In genomic region chr9:137255448-137256114, GRCh38 we compare ENCODE assay signal across 8 cellular contexts. TPM values are rescaled to one million over a fixed set of nuclear protein-coding genes. Genes with fewer than 3 reads are reported as not detected.
DNase-seq lines count a peak whose midpoint lies in the region; ATAC-seq and TF ChIP-seq lines count a peak whose summit lies in the region.

No MANE protein-coding gene starts in this region.

- peak; percentile 27 for ATAC-seq in GM21723 (IDR thresholded peaks at IDR 0.05; ENCODE audit: unreplicated experiment)
- peak; percentile 17 to 52 for ATAC-seq in upper lobe of left lung (ENCODE audit: low FRiP score in 2 of 2)

- peaks cover 30% of the 10 kb centered on the region for H3K79me2 ChIP-seq in DOHH2 (ENCODE audit: control insufficient read depth, low read length)

- TF ChIP-seq CTCF in DOHH2 (IDR thresholded peaks at IDR 0.05; ENCODE audit: low read depth, low read length, poor library complexity, severe bottlenecking): no peak
- TF ChIP-seq CTCF in choroid plexus epithelial cell (conservative IDR thresholded peaks at IDR 0.05; ENCODE audit: low read depth, low read length): no peak
- TF ChIP-seq CTCF in upper lobe of left lung (IDR thresholded peaks at IDR 0.05): no peak

- H3K4me2 ChIP-seq in DOHH2 (ENCODE audit: low read length): peak overlapping the region; percentile 93

- no peaks in the 10 kb centered on the region for H3F3A ChIP-seq in DOHH2 (ENCODE audit: control insufficient read depth, insufficient read depth)

- H3K36me3 ChIP-seq in DOHH2 (ENCODE audit: control insufficient read depth, low read length) (peaks cover 36% of the 10 kb centered on the region), upper lobe of left lung (peaks cover 2 to 27% (median 18%) of the 10 kb centered on the region in 4 donors)

- TF ChIP-seq POLR2A in upper lobe of left lung (IDR thresholded peaks at IDR 0.05): no peak

- no peak for TF ChIP-seq EP300 in upper lobe of left lung (IDR thresholded peaks at IDR 0.05)

- peak; percentile 76 for DNase-seq in NCI-H774 (lab: John Stamatoyannopoulos, UW)
- no peak for DNase-seq in choroid plexus epithelial cell (ENCODE audit: low read depth)
- DNase-seq in lung microvascular endothelial cell (ENCODE audit: low read depth in 2 of 2): peak; percentile 27 to 48
- DNase-seq in upper lobe of left lung: peak in 1 of 2 donors; percentile 65
- DNase-seq in stimulated activated CD8-positive, alpha-beta memory T cell treated with anti-CD3 and anti-CD28 coated beads, Interleukin-4, amount 100 ng/mL, for 48 hours: no peak
- no peak for DNase-seq in OCI-M2 (lab: John Stamatoyannopoulos, UW; ENCODE audit: unreplicated experiment)

- peak overlapping the region; percentile 63 for H3K27ac ChIP-seq in DOHH2 (ENCODE audit: low read depth, low read length)
- H3K27ac ChIP-seq in upper lobe of left lung: peak overlapping the region; percentile 73 to 92 (median 80)

- H4K20me1 ChIP-seq in DOHH2 (ENCODE audit: control insufficient read depth, insufficient read depth, low read depth, low read length): no peaks in the 10 kb centered on the region

- H3K4me1 ChIP-seq in DOHH2 (ENCODE audit: control insufficient read depth, low read length) (peaks cover 48% of the 10 kb centered on the region), upper lobe of left lung (peaks cover 23 to 30% (median 25%) of the 10 kb centered on the region in 4 donors)

- no peaks in the 10 kb centered on the region for H3K9me2 ChIP-seq in DOHH2 (replicated peaks; ENCODE audit: control insufficient read depth, low read length)

- H3K27me3 ChIP-seq in DOHH2 (ENCODE audit: control insufficient read depth, low read length) (no peaks in the 10 kb centered on the region), upper lobe of left lung (no peaks in the 10 kb centered on the region)

- H3K9me3 ChIP-seq in DOHH2 (ENCODE audit: control insufficient read depth, insufficient read depth, low read length) (no peaks in the 10 kb centered on the region), upper lobe of left lung (no peaks in the 10 kb centered on the region)

- H3K4me3 ChIP-seq in DOHH2 (ENCODE audit: low read length): peak overlapping the region; percentile 86
- H3K4me3 ChIP-seq in choroid plexus epithelial cell (ENCODE audit: low read depth, low read length): peak overlapping the region; percentile 91
- H3K4me3 ChIP-seq in upper lobe of left lung: peak overlapping the region; percentile 99 to 100 (median 100)

- WGBS in upper lobe of left lung, 2 donors: 0 to 6% methylated on average over 7 to 20 of the region's 51 CpGs

RNA-seq across cellular contexts. Expression of gene NELFB, which starts 0.5 kb away (rescaled TPM):
- 42.9 and 43.7 TPM in 2 replicates for total RNA-seq in lung microvascular endothelial cell
- total RNA-seq in upper lobe of left lung: 10 to 100 TPM; 31.8 to 55.6 (median 49.8) TPM

RNA-seq across cellular contexts. Expression of gene STPG3, which starts 4.5 kb away (rescaled TPM):
- total RNA-seq in lung microvascular endothelial cell (not detected in 2 replicates), upper lobe of left lung (under 1 TPM in 1 of 6 donors, not detected in 5; 0.23 TPM)

RNA-seq across cellular contexts. Expression of gene TUBB4B, which starts 14.5 kb away (rescaled TPM):
- total RNA-seq in lung microvascular endothelial cell: 103 and 110 TPM in 2 replicates
- total RNA-seq in upper lobe of left lung: 100 to 1,000 TPM; 120 to 539 (median 227) TPM

RNA-seq across cellular contexts. Expression of gene TOR4A, which starts 21.9 kb away (rescaled TPM):
- total RNA-seq in lung microvascular endothelial cell (21.4 and 21.8 TPM in 2 replicates), upper lobe of left lung (10 to 100 TPM; 31.5 to 62.6 (median 39.2) TPM)

RNA-seq across cellular contexts. Expression of gene SLC34A3, which starts 24.9 kb away (rescaled TPM):
- total RNA-seq in lung microvascular endothelial cell (not detected in 2 replicates), upper lobe of left lung (under 1 TPM in 2 of 6 donors, not detected in 4; 0.10 to 0.17 TPM)

Comparison
In these comparisons a context has a peak if more than half of its experiments do, and no peak if none do; other contexts are left out.
1. DNase-seq: peak in NCI-H774 (single experiment) and lung microvascular endothelial cell (2 of 2); none in choroid plexus epithelial cell (single experiment), stimulated activated CD8-positive, alpha-beta memory T cell treated with anti-CD3 and anti-CD28 coated beads, Interleukin-4, amount 100 ng/mL, for 48 hours (single experiment) and OCI-M2 (single experiment).
2. Peak in every context shown above with its lines, with median percentiles within 50 percentile points of each other: H3K4me3 ChIP-seq.